ENCODE assay signal across 12 cellular contexts in genomic region chrX:11437642-11438379, GRCh38.
DNase-seq lines count a peak whose midpoint lies in the region; ATAC-seq and TF ChIP-seq lines count a peak whose summit lies in the region.
"Had no signal": no experiment of that assay in that cellular context is flagged by ENCODE, and none has a peak within 500 bp of the region (broad histone marks: within the 10 kb centered on the region; RNA-seq: fewer than 3 reads in every experiment).

No MANE protein-coding gene starts in this region.

- peaks cover 23% of the 10 kb centered on the region for H3K4me1 ChIP-seq in A673 (ENCODE audit: insufficient read depth, low read length, poor library complexity, severe bottlenecking)
- H3K4me1 ChIP-seq in mesenchymal stem cell (ENCODE audit: control insufficient read depth, insufficient read depth, low read depth, low read length), result no peaks in the 10 kb centered on the region
- no peaks in the 10 kb centered on the region for H3K4me1 ChIP-seq in PC-9 (replicated peaks; ENCODE audit: insufficient read depth)

- intact Hi-C loops in A673 (cut with micrococcal nuclease; ENCODE audit: unreplicated experiment), result no loop called here
- intact Hi-C loops in PC-9 (cut with micrococcal nuclease; ENCODE audit: unreplicated experiment), result no loop called here

- H3K27ac ChIP-seq in A673 (ENCODE audit: low read depth, low read length, poor library complexity, severe bottlenecking) (peak overlapping the region; percentile 71), mesenchymal stem cell (ENCODE audit: low read length, poor library complexity, severe bottlenecking) (peak overlapping the region; percentile 57), PC-9 (no peak overlapping the region)

- H3K9me3 ChIP-seq in A673 (ENCODE audit: low read depth, low read length, poor library complexity, severe bottlenecking), result no peaks in the 10 kb centered on the region
- H3K9me3 ChIP-seq in mesenchymal stem cell (ENCODE audit: control insufficient read depth, low read length), result no peaks in the 10 kb centered on the region
- H3K9me3 ChIP-seq in PC-9 (ENCODE audit: insufficient read depth, low read depth), result no peaks in the 10 kb centered on the region

- no peak overlapping the region for H4K91ac ChIP-seq in mesenchymal stem cell (ENCODE audit: low read length)

- H3K27me3 ChIP-seq in A673 (replicated peaks; ENCODE audit: insufficient read depth, low read depth, low read length, poor library complexity), result no peaks in the 10 kb centered on the region
- H3K27me3 ChIP-seq in mesenchymal stem cell (ENCODE audit: control insufficient read depth in 1 of 2, insufficient read depth in 1 of 2, low read length in 2 of 2), result no peaks in the 10 kb centered on the region
- no peaks in the 10 kb centered on the region for H3K27me3 ChIP-seq in PC-9 (ENCODE audit: insufficient read depth, low read depth)

- H2BK120ac ChIP-seq in mesenchymal stem cell (ENCODE audit: low read depth, low read length), result no peak overlapping the region

- no peaks in the 10 kb centered on the region for H3F3A ChIP-seq in PC-9 (ENCODE audit: insufficient read depth, low read depth)

- H3K36me3 ChIP-seq in A673 (ENCODE audit: insufficient read depth, low read length, poor library complexity, severe bottlenecking) (no peaks in the 10 kb centered on the region), mesenchymal stem cell (ENCODE audit: control insufficient read depth in 1 of 2, insufficient read depth in 2 of 2, low read depth in 1 of 2, low read length in 2 of 2) (no peaks in the 10 kb centered on the region), PC-9 (ENCODE audit: low read depth) (no peaks in the 10 kb centered on the region)

- peak overlapping the region in 1 of 2 experiments; percentile 24 for H3K18ac ChIP-seq in mesenchymal stem cell (ENCODE audit: low read depth in 1 of 2, low read length in 2 of 2)

- no peak for TF ChIP-seq CTCF in A673 (conservative IDR thresholded peaks at IDR 0.05; ENCODE audit: low read depth, low read length)
- no peak for TF ChIP-seq CTCF in epithelial cell of esophagus (IDR thresholded peaks at IDR 0.05; ENCODE audit: insufficient read depth, low read depth, low read length, missing control alignments)
- no peak for TF ChIP-seq CTCF in PC-9 (conservative IDR thresholded peaks at IDR 0.05)

- no peak overlapping the region for H3K14ac ChIP-seq in mesenchymal stem cell (ENCODE audit: low read length in 2 of 2)

- CTCF ChIA-PET in A673 (lab: Charles Lee), result interaction anchor here (0.7 kb wide), 1 partner anchor 57 kb away, joined by 3 read pairs; no protein-coding TSS in a partner anchor
- CTCF ChIA-PET in PC-9 (lab: Charles Lee), result no interaction called here

- H2AFZ ChIP-seq in mesenchymal stem cell (ENCODE audit: low read depth, low read length) (no peak overlapping the region), PC-9 (no peak overlapping the region)

- H2AK5ac ChIP-seq in mesenchymal stem cell (ENCODE audit: low read length, severe bottlenecking), result no peak overlapping the region

- WGBS in mesenchymal stem cell, result 67% methylated on average over 12 of the region's 15 CpGs

- H2BK12ac ChIP-seq in mesenchymal stem cell (ENCODE audit: low read length in 2 of 2), result no peak overlapping the region

- H3K9ac ChIP-seq in mesenchymal stem cell (ENCODE audit: low read length), result peak overlapping the region; percentile 67

- BruUV-seq in A673 (replicated peaks; lab: Mats Ljungman, UMichigan) (TSS peak; percentile 97), PC-9 (replicated peaks; lab: Mats Ljungman, UMichigan) (no TSS peak)

- H3K4me3 ChIP-seq in A673 (ENCODE audit: low read depth, low read length, poor library complexity, severe bottlenecking), result peak overlapping the region; percentile 7
- no peak overlapping the region for H3K4me3 ChIP-seq in epithelial cell of esophagus (ENCODE audit: low read length)
- H3K4me3 ChIP-seq in mesenchymal stem cell (ENCODE audit: insufficient read depth in 1 of 2, low read depth in 1 of 2, low read length in 2 of 2), result peak overlapping the region in 1 of 2 experiments; percentile 18
- H3K4me3 ChIP-seq in PC-9, result no peak overlapping the region

- DNase-seq in A673 (ENCODE audit: low spot score), result peak; percentile 93
- DNase-seq in NCI-H460 (ENCODE audit: extremely low read depth, low read depth), result peak; percentile 44
- peak; percentile 42 for DNase-seq in epithelial cell of esophagus (ENCODE audit: low read depth)
- DNase-seq in mesenchymal stem cell, result peak; percentile 60
- DNase-seq in PC-9, result no peak
- DNase-seq: ACHN, NCI-H510A, posterior cingulate gyrus had no signal

- no peaks in the 10 kb centered on the region for H3K79me2 ChIP-seq in PC-9 (ENCODE audit: low read depth)

- H3K4me2 ChIP-seq in mesenchymal stem cell (ENCODE audit: low read length, poor library complexity, severe bottlenecking) (peak overlapping the region; percentile 39), PC-9 (no peak overlapping the region)

- POLR2A ChIA-PET in A673 (lab: Charles Lee; ENCODE audit: low non-redundant PET), result no interaction called here
- POLR2A ChIA-PET in PC-9 (lab: Charles Lee; ENCODE audit: unreplicated experiment), result no interaction called here

- H2BK15ac ChIP-seq in mesenchymal stem cell (ENCODE audit: low read depth, poor library complexity, severe bottlenecking), result no peak overlapping the region

- ATAC-seq in HG03565 (IDR thresholded peaks at IDR 0.05; ENCODE audit: unreplicated experiment), result no peak
- ATAC-seq in GM18502 (IDR thresholded peaks at IDR 0.05; ENCODE audit: poor library complexity, unreplicated experiment), result no peak
- no peak for ATAC-seq in activated CD4-positive, CD25-positive, alpha-beta regulatory T cell treated with anti-CD3 and anti-CD28 coated beads, Interleukin-2, amount 50 U/mL, for 24 hours
- ATAC-seq: activated naive CD4-positive, alpha-beta T cell treated with anti-CD3 and anti-CD28 coated beads, Interleukin-2, amount 50 U/mL, for 72 hours had no signal

- H3K4ac ChIP-seq in mesenchymal stem cell (ENCODE audit: low read depth in 1 of 2, low read length in 2 of 2), result no peak overlapping the region

- no peak overlapping the region for H2BK5ac ChIP-seq in mesenchymal stem cell (ENCODE audit: low read depth, low read length, poor library complexity, severe bottlenecking)

- no peak overlapping the region for H4K8ac ChIP-seq in mesenchymal stem cell (ENCODE audit: low read length)

- H3K79me1 ChIP-seq in mesenchymal stem cell (replicated peaks; ENCODE audit: low read length, poor library complexity, severe bottlenecking), result no peaks in the 10 kb centered on the region

- no peaks in the 10 kb centered on the region for H3K9me2 ChIP-seq in PC-9 (ENCODE audit: insufficient read depth)

- H4K20me1 ChIP-seq in PC-9 (ENCODE audit: insufficient read depth), result no peaks in the 10 kb centered on the region

- no peak overlapping the region for H3K23ac ChIP-seq in mesenchymal stem cell (ENCODE audit: low read length in 2 of 2)

Comparison
In these comparisons a context has a peak if more than half of its experiments do, and no peak if none do; other contexts are left out.
1. DNase-seq: peak in A673 (single experiment), NCI-H460 (single experiment), epithelial cell of esophagus (single experiment) and mesenchymal stem cell (single experiment); none in PC-9 (0 of 2).